Comparison of ENCODE assay signal across 10 cellular contexts in genomic region chr3:123096701-123097100, GRCh38. TPM values are rescaled to one million over a fixed set of nuclear protein-coding genes. Genes with fewer than 3 reads are reported as not detected.
A peak's percentile ranks its signal among the peaks of the same experiment; 100 is the strongest.
DNase-seq lines count a peak whose midpoint lies in the region; ATAC-seq and TF ChIP-seq lines count a peak whose summit lies in the region.
"Had no signal": no experiment of that assay in that cellular context is flagged by ENCODE, and none has a peak within 500 bp of the region (broad histone marks: within the 10 kb centered on the region; RNA-seq: fewer than 3 reads in every experiment).

No MANE protein-coding gene starts in this region.

- peak overlapping the region in 3 of 4 donors; percentile 61 to 77 (median 67) for H3K27ac ChIP-seq in gastroesophageal sphincter
- H3K27ac ChIP-seq: VCaP had no signal

- H3K4me3 ChIP-seq in AG10803 (ENCODE audit: low read length) (peak overlapping the region; percentile 7; the same call in 1 of the 2 replicates), gastroesophageal sphincter (no peak overlapping the region)

- DNase-seq in AG10803 (ENCODE audit: low read depth) (peak; percentile 83), RPMI7951 (ENCODE audit: low read depth) (peak; percentile 85), occipital lobe (lab: John Stamatoyannopoulos, UW) (peak; percentile 37), activated gamma-delta T cell (lab: John Stamatoyannopoulos, UW) (no peak), cerebellar nuclear complex (lab: John Stamatoyannopoulos, UW) (no peak)
- DNase-seq: CD4-positive, CD25-positive, alpha-beta regulatory T cell had no signal

- H3K27me3 ChIP-seq in gastroesophageal sphincter = no peaks in the 10 kb centered on the region

- TF ChIP-seq POLR2A in gastroesophageal sphincter (IDR thresholded peaks at IDR 0.05) = no peak

- ATAC-seq in gastroesophageal sphincter (peak; percentile 84), HG03565 (IDR thresholded peaks at IDR 0.05; ENCODE audit: unreplicated experiment) (no peak), GM19455 (IDR thresholded peaks at IDR 0.05; ENCODE audit: unreplicated experiment) (no peak)

- H3K36me3 ChIP-seq in gastroesophageal sphincter = peaks cover 0 to 22% of the 10 kb centered on the region in 2 donors

- H3K9me3 ChIP-seq in gastroesophageal sphincter = no peaks in the 10 kb centered on the region

- no peak for TF ChIP-seq EP300 in gastroesophageal sphincter (IDR thresholded peaks at IDR 0.05)

- TF ChIP-seq CTCF in AG10803 (conservative IDR thresholded peaks at IDR 0.05; ENCODE audit: low read length) = no peak
- TF ChIP-seq CTCF in gastroesophageal sphincter (IDR thresholded peaks at IDR 0.05) = no peak

- peaks cover 0 to 70% (median 25%) of the 10 kb centered on the region in 3 donors for H3K4me1 ChIP-seq in gastroesophageal sphincter

- WGBS in gastroesophageal sphincter (ENCODE audit: low coverage in 1 of 2), 2 donors = 0% methylated on average over 1 to 4 of the region's 11 CpGs

RNA-seq across cellular contexts. Expression of gene PDIA5, which starts 29.9 kb away (rescaled TPM):
- 31.2 and 33.1 TPM in 2 replicates for total RNA-seq in RPMI7951 (2014; rRNA removed; shearing (Covaris generic))
- 10 to 100 TPM in 3 of 4 donors, 1 to 10 TPM in 1; 9.0 to 19.8 (median 16.9) TPM for total RNA-seq in gastroesophageal sphincter
- total RNA-seq in occipital lobe = 3.1 TPM

Comparison
In these comparisons a context has a peak if more than half of its experiments do, and no peak if none do; other contexts are left out.
1. DNase-seq: peak in AG10803 (single experiment), RPMI7951 (single experiment) and occipital lobe (single experiment); none in activated gamma-delta T cell (single experiment) and cerebellar nuclear complex (0 of 2).